8 cellular contexts compared by ENCODE assay signal in the genomic region with DNA sequence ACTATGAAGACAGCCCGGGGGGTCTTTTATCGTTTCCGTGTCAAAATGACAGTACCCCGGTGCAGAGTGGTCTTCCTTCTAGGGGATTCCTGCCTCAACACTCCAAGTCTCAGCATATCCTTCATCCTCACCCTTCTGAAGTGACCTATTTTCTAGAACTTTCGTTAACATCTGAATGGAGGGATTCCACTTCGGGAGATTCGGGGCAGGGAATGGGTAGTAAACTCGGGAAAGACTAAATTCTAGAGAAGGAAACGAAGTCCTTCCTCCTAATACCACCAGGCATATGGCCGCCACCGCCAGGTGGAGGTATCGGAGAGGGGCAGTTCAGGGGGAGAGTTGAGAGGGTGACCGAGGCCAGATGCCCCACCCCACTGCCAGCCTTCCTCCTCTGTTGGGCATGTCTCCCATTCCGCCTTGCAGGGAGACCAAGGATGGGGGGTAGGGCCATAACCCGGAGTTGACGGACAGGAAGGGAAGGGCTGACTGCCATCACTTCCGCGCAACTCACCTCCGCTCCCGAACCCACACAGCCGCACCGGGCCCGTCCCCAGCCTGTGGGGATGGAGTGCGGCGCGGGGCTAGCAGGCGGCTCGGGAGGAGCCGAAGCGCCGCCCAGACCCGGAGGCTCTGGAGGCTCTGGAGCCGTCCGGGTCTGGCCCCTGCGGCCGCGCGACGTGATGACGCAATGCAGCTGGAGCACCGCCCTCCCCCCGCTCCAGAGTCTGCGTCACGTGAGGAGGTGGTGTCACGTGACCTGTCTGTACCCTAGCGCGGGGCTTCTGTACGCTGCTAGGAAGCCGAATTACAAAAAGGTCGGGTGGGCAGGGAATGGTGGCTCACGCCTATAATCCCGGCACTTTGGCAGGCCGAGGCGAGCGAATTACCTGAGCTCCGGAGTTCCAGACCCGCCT. TPM values are rescaled to one million over a fixed set of nuclear protein-coding genes. Genes with fewer than 3 reads are reported as not detected.
A peak's percentile ranks its signal among the peaks of the same experiment; 100 is the strongest.
DNase-seq lines count a peak whose midpoint lies in the region; ATAC-seq and TF ChIP-seq lines count a peak whose summit lies in the region.

KLHL12 (minus strand) TSS at position 657 of the 914 bp plus-strand sequence. CDS start 2,072 bp downstream, outside the sequence.

- DNase-seq in AG09319 (ENCODE audit: extremely low read depth, low read depth) = peak; percentile 89
- peak; percentile 97 for DNase-seq in NCI-H345 (lab: John Stamatoyannopoulos, UW)
- DNase-seq in activated B cell treated with CpG ODN at 0.5 μM for 24 hours = peak; percentile 92
- peak in 60 of 61 donors; percentile 48 to 95 (median 90) for DNase-seq in caudate nucleus (lab: John Stamatoyannopoulos, UW)
- peak; percentile 96 for DNase-seq in inferior parietal cortex (ENCODE audit: extremely low spot score)
- peak; percentile 99 for DNase-seq in spleen

- TF ChIP-seq CTCF in AG09319 (IDR thresholded peaks at IDR 0.05; ENCODE audit: low read depth, low read length) (peak; percentile 55), activated B cell treated with CpG ODN at 0.5 μM for 24 hours (IDR thresholded peaks at IDR 0.05) (no peak), spleen (IDR thresholded peaks at IDR 0.05 in 8 of 11, conservative IDR thresholded peaks at IDR 0.05 in 3 of 11) (peak; percentile 37 to 78 (median 69))

- TF ChIP-seq POLR2A in spleen (IDR thresholded peaks at IDR 0.05) = peak; percentile 62 to 92 (median 84)

- CTCF ChIA-PET in activated B cell treated with CpG ODN at 0.5 μM for 24 hours (lab: Charles Lee) = interaction anchor here (0.7 to 3.8 kb wide), 2 partner anchors 41 to 72 kb away, joined by 3 to 12 read pairs; no protein-coding TSS in a partner anchor

- H3K4me1 Mint-ChIP-seq in activated B cell treated with CpG ODN at 0.5 μM for 24 hours = peaks cover 24% of the 10 kb centered on the region

- peak within 1 kb of the TSS; percentile 65 to 90 (median 84) for H3K4me3 ChIP-seq in spleen

- H3K4me1 ChIP-seq in spleen = peaks cover 21 to 56% (median 49%) of the 10 kb centered on the region in 6 donors

- intact Hi-C loops in activated B cell treated with CpG ODN at 0.5 μM for 24 hours (cut with micrococcal nuclease) = loop anchor here (1.0 kb wide), 6 partner anchors 31 to 579 kb away; partner anchors contain the start of genes ADIPOR1, PPP1R12B, RABIF and TMEM183A
- intact Hi-C loops in spleen (cut with DNase I; ENCODE audit: low total_unique reads) = loop anchor here (5.0 kb wide), 1 partner anchor 70 kb away; no protein-coding TSS in a partner anchor

- H3K9me3 Mint-ChIP-seq in activated B cell treated with CpG ODN at 0.5 μM for 24 hours = no peaks in the 10 kb centered on the region

- H3K27ac ChIP-seq in caudate nucleus (ENCODE audit: low read depth, low read length) (peak within 1 kb of the TSS; percentile 97), spleen (peak within 1 kb of the TSS; percentile 92 to 99 (median 98))

- WGBS in spleen, 5 donors = 0 to 2% (median 0%) methylated on average over 29 to 57 of the region's 57 CpGs

- H3K36me3 Mint-ChIP-seq in activated B cell treated with CpG ODN at 0.5 μM for 24 hours (ENCODE audit: low read depth) = peaks cover 31% of the 10 kb centered on the region

- no peaks in the 10 kb centered on the region for H3K9me3 ChIP-seq in spleen

- no peaks in the 10 kb centered on the region for H3K27me3 ChIP-seq in spleen (replicated peaks in 1 of 7)

- H3K4me3 Mint-ChIP-seq in activated B cell treated with CpG ODN at 0.5 μM for 24 hours = peak within 1 kb of the TSS; percentile 94

- H3K36me3 ChIP-seq in spleen = peaks cover 0 to 32% (median 14%) of the 10 kb centered on the region in 6 donors

- H3K27ac Mint-ChIP-seq in activated B cell treated with CpG ODN at 0.5 μM for 24 hours = peak within 1 kb of the TSS; percentile 92

- ATAC-seq in GM19023 (IDR thresholded peaks at IDR 0.05; ENCODE audit: unreplicated experiment) = peak; percentile 95
- peak; percentile 90 for ATAC-seq in HG03280 (IDR thresholded peaks at IDR 0.05; ENCODE audit: unreplicated experiment)
- ATAC-seq in activated B cell treated with CpG ODN at 0.5 μM for 24 hours (ENCODE audit: low read depth) = peak; percentile 93

- no peaks in the 10 kb centered on the region for H3K27me3 Mint-ChIP-seq in activated B cell treated with CpG ODN at 0.5 μM for 24 hours

- POLR2A ChIA-PET in activated B cell treated with CpG ODN at 0.5 μM for 24 hours (lab: Charles Lee) = interaction anchor here (0.6 to 1.4 kb wide), 14 partner anchors 18 to 1003 kb away, joined by 3 to 12 read pairs (median 6); partner anchors contain the start of genes ADIPOR1 and TMEM183A

RNA-seq across cellular contexts. Expression of gene KLHL12, which starts in this region (rescaled TPM):
- 30.4 and 30.8 TPM in 2 replicates for total RNA-seq in activated B cell treated with CpG ODN at 0.5 μM for 24 hours
- 10 to 100 TPM; 20.6 to 35.4 (median 24.6) TPM for total RNA-seq in spleen
- polyA plus RNA-seq in spleen = 10 to 100 TPM; 14.8 to 16.0 (median 15.8) TPM

Comparison
In these comparisons a context has a peak if more than half of its experiments do, and no peak if none do; other contexts are left out.
1. Peak in every context shown above with its lines: DNase-seq, ATAC-seq, H3K4me3 ChIP-seq and H3K27ac ChIP-seq.